ENCODE assay signal across 9 cellular contexts in the genomic region with DNA sequence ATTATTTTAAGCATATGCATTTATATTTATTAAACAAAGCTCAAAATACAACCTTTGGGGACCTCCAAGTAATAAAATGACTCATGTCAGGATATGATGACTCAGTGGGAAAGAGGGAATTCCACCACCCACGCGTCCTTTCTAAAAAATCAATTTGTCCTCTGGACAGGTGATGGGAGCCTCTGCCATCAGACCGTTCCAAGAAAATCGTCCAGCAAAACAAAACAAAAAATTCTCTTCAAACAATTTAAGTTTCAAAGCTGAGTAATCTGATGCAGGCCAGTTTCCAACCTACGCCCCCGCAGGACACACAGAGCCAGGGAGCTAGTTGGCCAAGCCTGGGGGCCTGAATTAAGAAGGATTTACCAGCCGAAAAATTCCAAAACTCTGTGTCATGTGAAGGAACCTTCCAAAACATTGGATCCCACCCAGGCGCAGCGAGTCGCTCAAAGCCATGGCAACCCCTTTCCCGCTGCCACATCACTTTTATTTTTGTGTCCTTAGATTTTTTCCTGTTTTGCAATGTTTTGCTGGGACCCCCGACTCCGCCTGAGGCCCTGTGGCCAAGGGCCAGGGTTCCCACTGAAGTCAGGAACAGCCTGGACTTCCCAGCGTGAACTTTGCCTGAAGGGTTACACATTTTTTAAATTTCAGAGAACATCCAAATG.
A peak's percentile ranks its signal among the peaks of the same experiment; 100 is the strongest.
DNase-seq lines count a peak whose midpoint lies in the region; ATAC-seq and TF ChIP-seq lines count a peak whose summit lies in the region.
"Had no signal": no experiment of that assay in that cellular context is flagged by ENCODE, and none has a peak within 500 bp of the region (broad histone marks: within the 10 kb centered on the region; RNA-seq: fewer than 3 reads in every experiment).

No MANE protein-coding gene starts in this region.

- no peaks in the 10 kb centered on the region for H3K9me2 ChIP-seq in Karpas-422 (replicated peaks; ENCODE audit: insufficient read depth, low read length)

- POLR2A ChIA-PET in HEK293T (lab: Yijun Ruan, JAX) = no interaction called here

- H3K4me1 ChIP-seq in Karpas-422 (ENCODE audit: low read length) = peaks cover 70% of the 10 kb centered on the region

- no peaks in the 10 kb centered on the region for H4K20me1 ChIP-seq in Karpas-422 (ENCODE audit: insufficient read depth, low read depth, low read length)

- no peak overlapping the region for H3K4me3 ChIP-seq in Karpas-422 (ENCODE audit: low read length)

- H3K9me3 Mint-ChIP-seq in activated naive CD4-positive, alpha-beta T cell treated with anti-CD3 and anti-CD28 coated beads, Interleukin-2, amount 50 U/mL, for 72 hours = no peaks in the 10 kb centered on the region

- H3K36me3 Mint-ChIP-seq in activated naive CD4-positive, alpha-beta T cell treated with anti-CD3 and anti-CD28 coated beads, Interleukin-2, amount 50 U/mL, for 72 hours = peaks cover 18 to 47% of the 10 kb centered on the region in 2 donors

- H3K27ac Mint-ChIP-seq in activated naive CD4-positive, alpha-beta T cell treated with anti-CD3 and anti-CD28 coated beads, Interleukin-2, amount 50 U/mL, for 72 hours = no peak overlapping the region

- CTCF ChIA-PET in HEK293T (lab: Yijun Ruan, JAX) = no interaction called here

- no peak overlapping the region for H3K9ac ChIP-seq in Karpas-422 (ENCODE audit: low read length)

- peaks cover 53% of the 10 kb centered on the region for H3K36me3 ChIP-seq in Karpas-422 (ENCODE audit: insufficient read depth, low read length)

- no peak for ATAC-seq in GM21367 (IDR thresholded peaks at IDR 0.05; ENCODE audit: unreplicated experiment)
- ATAC-seq in activated naive CD4-positive, alpha-beta T cell treated with anti-CD3 and anti-CD28 coated beads, Interleukin-2, amount 50 U/mL, for 72 hours = no peak

- no peak overlapping the region for H2AFZ ChIP-seq in Karpas-422 (ENCODE audit: low read length)

- H3K79me2 ChIP-seq in Karpas-422 (ENCODE audit: low read length) = peaks cover 71% of the 10 kb centered on the region

- no peak overlapping the region for H3K4me2 ChIP-seq in Karpas-422 (ENCODE audit: low read depth, low read length, poor library complexity, severe bottlenecking)

- peak; percentile 96 for DNase-seq in A172 (ENCODE audit: low spot score)
- no peak for DNase-seq in Karpas-422
- peak; percentile 94 for DNase-seq in dermis blood vessel endothelial cell
- DNase-seq in mesenteric fat pad (ENCODE audit: low spot score) = peak; percentile 87
- no peak for DNase-seq in activated naive CD4-positive, alpha-beta T cell treated with anti-CD3 and anti-CD28 coated beads, Interleukin-2, amount 50 U/mL, for 72 hours (ENCODE audit: low spot score in 2 of 2)
- no peak for DNase-seq in activated CD8-positive, alpha-beta memory T cell treated with anti-CD3 and anti-CD28 coated beads, Interleukin-2, amount 50 U/mL, for 4 hours
- DNase-seq in HEK293T (ENCODE audit: extremely low spot score) = no peak
- DNase-seq: activated CD4-positive, alpha-beta T cell treated with anti-CD3 and anti-CD28 coated beads, Interleukin-2, amount 50 U/mL, for 48 hours had no signal

- peak overlapping the region; percentile 28; the same call in 1 of the 2 replicates for H3K27ac ChIP-seq in Karpas-422 (ENCODE audit: low read length)

- no peaks in the 10 kb centered on the region for H3K27me3 ChIP-seq in Karpas-422 (ENCODE audit: low read length)

- no peaks in the 10 kb centered on the region for H3K9me3 ChIP-seq in Karpas-422 (ENCODE audit: low read length)

TF ChIP-seq in HEK293T, 16 proteins besides CTCF, POLR2A, EP300 and RAD21:
- TF ChIP-seq TARDBP (IDR thresholded peaks at IDR 0.05) (no peak), L3MBTL2 (conservative IDR thresholded peaks at IDR 0.05) (no peak), ELF4 (IDR thresholded peaks at IDR 0.05) (no peak), ARNT (IDR thresholded peaks at IDR 0.05) (no peak), HDGF (IDR thresholded peaks at IDR 0.05; ENCODE audit: borderline replicate concordance) (no peak), NFRKB (IDR thresholded peaks at IDR 0.05) (no peak), FOXK2 (IDR thresholded peaks at IDR 0.05) (no peak), SUZ12 (IDR thresholded peaks at IDR 0.05) (no peak), BHLHE40 (IDR thresholded peaks at IDR 0.05; ENCODE audit: borderline replicate concordance) (no peak), LEF1 (IDR thresholded peaks at IDR 0.05; ENCODE audit: borderline replicate concordance) (no peak), FOXM1 (IDR thresholded peaks at IDR 0.05; ENCODE audit: borderline replicate concordance) (no peak), FOXA1 (IDR thresholded peaks at IDR 0.05) (no peak), CTBP1 (IDR thresholded peaks at IDR 0.05; ENCODE audit: borderline replicate concordance) (no peak), SP1 (IDR thresholded peaks at IDR 0.05) (no peak), ZNF384 (IDR thresholded peaks at IDR 0.05) (no peak)
- TF ChIP-seq, protein P1, sequence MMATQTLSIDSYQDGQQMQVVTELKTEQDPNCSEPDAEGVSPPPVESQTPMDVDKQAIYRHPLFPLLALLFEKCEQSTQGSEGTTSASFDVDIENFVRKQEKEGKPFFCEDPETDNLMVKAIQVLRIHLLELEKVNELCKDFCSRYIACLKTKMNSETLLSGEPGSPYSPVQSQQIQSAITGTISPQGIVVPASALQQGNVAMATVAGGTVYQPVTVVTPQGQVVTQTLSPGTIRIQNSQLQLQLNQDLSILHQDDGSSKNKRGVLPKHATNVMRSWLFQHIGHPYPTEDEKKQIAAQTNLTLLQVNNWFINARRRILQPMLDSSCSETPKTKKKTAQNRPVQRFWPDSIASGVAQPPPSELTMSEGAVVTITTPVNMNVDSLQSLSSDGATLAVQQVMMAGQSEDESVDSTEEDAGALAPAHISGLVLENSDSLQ (IDR thresholded peaks at IDR 0.05) = no peak
TF ChIP-seq in HEK293T: peak in this region for 0.

Comparison
In these comparisons a context has a peak if more than half of its experiments do, and no peak if none do; other contexts are left out.
1. DNase-seq: peak in A172 (single experiment), dermis blood vessel endothelial cell (single experiment) and mesenteric fat pad (single experiment); none in Karpas-422 (single experiment), activated naive CD4-positive, alpha-beta T cell treated with anti-CD3 and anti-CD28 coated beads, Interleukin-2, amount 50 U/mL, for 72 hours (0 of 2), activated CD8-positive, alpha-beta memory T cell treated with anti-CD3 and anti-CD28 coated beads, Interleukin-2, amount 50 U/mL, for 4 hours (single experiment) and HEK293T (single experiment).